Comparison of ENCODE assay signal across 1 cellular context in the genomic region with DNA sequence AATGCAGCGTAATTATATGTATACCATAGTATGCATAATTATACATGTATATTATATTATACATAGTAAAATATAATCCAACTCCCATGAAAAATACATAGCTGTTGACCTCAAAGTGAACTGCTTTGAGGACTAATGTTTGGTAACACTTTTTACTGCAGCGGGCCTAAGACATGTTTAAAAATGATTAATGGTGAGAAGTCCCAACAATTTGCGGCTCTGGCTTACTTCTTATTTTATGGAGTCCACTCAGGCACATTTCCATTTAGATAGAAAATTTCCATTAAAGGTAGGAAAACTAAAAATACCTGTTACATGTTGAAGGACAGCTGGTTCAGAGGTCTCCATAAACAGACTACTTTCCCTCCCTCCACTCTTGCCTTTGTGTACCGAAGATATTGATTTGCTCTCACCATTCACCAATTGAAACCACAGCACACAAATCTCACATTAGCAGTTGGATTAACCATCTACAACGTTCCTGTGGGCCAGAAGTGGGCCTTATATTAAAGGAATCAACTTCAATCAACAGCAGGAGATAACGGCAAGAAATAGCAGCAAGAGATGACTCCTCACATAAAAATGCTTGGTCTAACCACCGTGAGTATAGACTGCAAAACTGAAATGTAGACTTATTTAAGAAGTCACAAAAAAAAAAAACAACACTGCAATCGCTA.
A peak's percentile ranks its signal among the peaks of the same experiment; 100 is the strongest.
TF ChIP-seq lines count a peak whose summit lies in the region.

No MANE protein-coding gene starts in this region.

TF ChIP-seq in IMR-90, 13 proteins besides CTCF, POLR2A, EP300 and RAD21:
- TF ChIP-seq FOS (IDR thresholded peaks at IDR 0.05; ENCODE audit: low read depth, low read length) (peak; percentile 5; the same call in 1 of the 2 replicates), RFX5 (IDR thresholded peaks at IDR 0.05; ENCODE audit: low read depth, low read length) (no peak)
